16 cellular contexts compared by ENCODE assay signal in the genomic region with DNA sequence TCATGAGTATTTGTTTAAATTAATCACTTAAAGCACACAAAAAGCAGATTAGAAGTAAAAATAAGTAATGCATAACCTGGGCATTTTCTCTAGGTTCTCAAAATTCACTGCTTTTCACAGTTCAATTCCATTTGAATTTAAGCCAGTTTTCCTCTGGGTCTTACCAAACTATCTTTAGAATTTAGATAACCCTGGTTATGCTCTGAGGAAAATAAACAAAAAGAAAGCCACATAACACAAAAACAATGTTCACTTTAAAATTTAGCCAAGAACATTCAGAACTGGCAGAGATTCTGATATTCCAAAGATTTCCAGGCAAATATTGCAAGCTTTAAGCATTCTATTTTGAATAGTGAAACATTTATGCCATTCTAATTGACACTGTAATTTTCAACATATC. TPM values are rescaled to one million over a fixed set of nuclear protein-coding genes. Genes with fewer than 3 reads are reported as not detected.
DNase-seq lines count a peak whose midpoint lies in the region; ATAC-seq, FAIRE-seq and TF ChIP-seq lines count a peak whose summit lies in the region.
"Had no signal": no experiment of that assay in that cellular context is flagged by ENCODE, and none has a peak within 500 bp of the region (broad histone marks: within the 10 kb centered on the region; RNA-seq: fewer than 3 reads in every experiment).

No MANE protein-coding gene starts in this region.

- no peak for DNase-seq in right lobe of liver
- DNase-seq in HepG2 (ENCODE audit: low spot score): no peak
- no peak for DNase-seq in right cardiac atrium
- DNase-seq in testis: no peak
- no peak for DNase-seq in pons (ENCODE audit: low spot score)
- DNase-seq: CD4-positive, alpha-beta memory T cell; KG1; MV-4-11; NCI-H1694 treated with DMSO at 0.1 percent for 48 hours; NK-92 treated with Interleukin-12 subunit alpha and Interleukin-12 subunit beta, amount 100 ng/mL, for 24 hours; Peyer's patch had no signal

- H3K27me3 ChIP-seq in right lobe of liver (no peaks in the 10 kb centered on the region), HepG2 (ENCODE audit: control insufficient read depth in 1 of 2, insufficient read depth in 2 of 2, low read length in 2 of 2) (no peaks in the 10 kb centered on the region), right cardiac atrium (ENCODE audit: control insufficient read depth, insufficient read depth) (no peaks in the 10 kb centered on the region), testis (no peaks in the 10 kb centered on the region)
- H3K27me3 ChIP-seq: Peyer's patch had no signal

- no peaks in the 10 kb centered on the region for H3K4me1 Mint-ChIP-seq in activated T-helper 17 cell treated with anti-CD3 and anti-CD28 coated beads, Interleukin-2, amount 50 U/mL, for 72 hours
- H3K4me1 Mint-ChIP-seq: CD4-positive, alpha-beta memory T cell had no signal

- H3K4me3 Mint-ChIP-seq in activated T-helper 17 cell treated with anti-CD3 and anti-CD28 coated beads, Interleukin-2, amount 50 U/mL, for 72 hours: no peak overlapping the region
- H3K4me3 Mint-ChIP-seq: CD4-positive, alpha-beta memory T cell had no signal

- in situ Hi-C loops in HepG2 (cut with HindIII; ENCODE audit: extremely low pct_ligation_motif_present, low pct_unique_long_range_greater_than_20kb): loop anchor here (25.0 kb wide), 1 partner anchor 1189 kb away; no protein-coding TSS in a partner anchor

- TF ChIP-seq EP300 in HepG2 (IDR thresholded peaks at IDR 0.05; ENCODE audit: low read depth in 2 of 2, low read length in 2 of 2) (no peak), HepG2 (CRISPR knock-in tag; IDR thresholded peaks at IDR 0.05; ENCODE audit: borderline replicate concordance) (no peak)

- H3K9me3 Mint-ChIP-seq in activated T-helper 17 cell treated with anti-CD3 and anti-CD28 coated beads, Interleukin-2, amount 50 U/mL, for 72 hours: no peaks in the 10 kb centered on the region

- H3K79me2 ChIP-seq in HepG2 (ENCODE audit: insufficient read depth, low read length): no peaks in the 10 kb centered on the region

- TF ChIP-seq RAD21 in HepG2 (CRISPR knock-in tag; IDR thresholded peaks at IDR 0.05): no peak

- H3K4me2 ChIP-seq in HepG2 (ENCODE audit: low read depth, low read length): no peak overlapping the region

- H3K27me3 Mint-ChIP-seq in activated T-helper 17 cell treated with anti-CD3 and anti-CD28 coated beads, Interleukin-2, amount 50 U/mL, for 72 hours: peaks cover 5% of the 10 kb centered on the region

- no peaks in the 10 kb centered on the region for H3K36me3 Mint-ChIP-seq in activated T-helper 17 cell treated with anti-CD3 and anti-CD28 coated beads, Interleukin-2, amount 50 U/mL, for 72 hours (ENCODE audit: low read depth)
- H3K36me3 Mint-ChIP-seq: CD4-positive, alpha-beta memory T cell had no signal

- no TSS peak for BruUV-seq in HepG2 (replicated peaks; lab: Mats Ljungman, UMichigan)

- no peak for TF ChIP-seq CTCF in right lobe of liver (IDR thresholded peaks at IDR 0.05)
- TF ChIP-seq CTCF in HepG2 (CRISPR knock-in tag; IDR thresholded peaks at IDR 0.05): no peak
- no peak for TF ChIP-seq CTCF in testis (IDR thresholded peaks at IDR 0.05)

- no peaks in the 10 kb centered on the region for H3K36me3 ChIP-seq in right lobe of liver
- no peaks in the 10 kb centered on the region for H3K36me3 ChIP-seq in HepG2 (replicated peaks in 1 of 2; ENCODE audit: control insufficient read depth in 1 of 2, insufficient read depth in 2 of 2, low read length in 2 of 2)
- H3K36me3 ChIP-seq in testis (ENCODE audit: low read depth, missing control alignments): no peaks in the 10 kb centered on the region
- H3K36me3 ChIP-seq: Peyer's patch had no signal

- peak overlapping the region in 2 of 3 donors; percentile 9 to 44 for H3K27ac ChIP-seq in right lobe of liver
- no peak overlapping the region for H3K27ac ChIP-seq in HepG2 (ENCODE audit: extremely low read length, insufficient read depth, low read length)
- H3K27ac ChIP-seq in right cardiac atrium (ENCODE audit: low read length): no peak overlapping the region
- H3K27ac ChIP-seq in testis: peak overlapping the region; percentile 64 to 67
- H3K27ac ChIP-seq: Peyer's patch had no signal

- H2AFZ ChIP-seq in HepG2 (ENCODE audit: low read length): no peak overlapping the region

- FAIRE-seq in HepG2 (lab: Jason Lieb, UNC): no peak
- FAIRE-seq: GM12892, GM18507 had no signal

- H3K4me1 ChIP-seq in right lobe of liver: peaks cover 0 to 16% (median 4%) of the 10 kb centered on the region in 4 donors
- H3K4me1 ChIP-seq in HepG2 (ENCODE audit: insufficient read depth, low read length): no peaks in the 10 kb centered on the region
- H3K4me1 ChIP-seq in right cardiac atrium (ENCODE audit: control insufficient read depth, insufficient read depth, low read length): peaks cover 3% of the 10 kb centered on the region
- H3K4me1 ChIP-seq in testis: peaks cover 12% of the 10 kb centered on the region
- H3K4me1 ChIP-seq: Peyer's patch had no signal

- H3K27ac Mint-ChIP-seq in activated T-helper 17 cell treated with anti-CD3 and anti-CD28 coated beads, Interleukin-2, amount 50 U/mL, for 72 hours: no peak overlapping the region
- H3K27ac Mint-ChIP-seq: CD4-positive, alpha-beta memory T cell had no signal

- ATAC-seq in right lobe of liver (peak; percentile 54 to 77 (median 76)), HepG2 (no peak), right cardiac atrium (peak; percentile 40 to 65), GM21723 (IDR thresholded peaks at IDR 0.05; ENCODE audit: unreplicated experiment) (no peak), HG03097 (IDR thresholded peaks at IDR 0.05; ENCODE audit: low FRiP score, unreplicated experiment) (no peak)
- ATAC-seq in activated T-helper 17 cell treated with anti-CD3 and anti-CD28 coated beads, Interleukin-2, amount 50 U/mL, for 72 hours (replicated peaks): no peak

- TF ChIP-seq POLR2A in right lobe of liver (IDR thresholded peaks at IDR 0.05) (no peak), HepG2 (IDR thresholded peaks at IDR 0.05; ENCODE audit: insufficient read depth in 1 of 2, low read depth in 2 of 2, low read length in 2 of 2) (no peak), testis (IDR thresholded peaks at IDR 0.05) (no peak)

- H3K4me3 ChIP-seq in right lobe of liver (no peak overlapping the region), HepG2 (replicated peaks in 1 of 3; ENCODE audit: insufficient read depth in 1 of 3, low read depth in 2 of 3, low read length in 3 of 3) (no peak overlapping the region), right cardiac atrium (ENCODE audit: low read length) (no peak overlapping the region), testis (no peak overlapping the region)
- H3K4me3 ChIP-seq: Peyer's patch had no signal

- no peaks in the 10 kb centered on the region for H4K20me1 ChIP-seq in HepG2 (ENCODE audit: insufficient read depth, low read length)

- CTCF ChIA-PET in HepG2 (lab: Yijun Ruan, JAX; ENCODE audit: low intra/inter-chr PET ratio, low total read pairs): no interaction called here

- H3K9ac ChIP-seq in HepG2 (ENCODE audit: insufficient read depth, low read depth, low read length): no peak overlapping the region

- POLR2A ChIA-PET in HepG2 (lab: Yijun Ruan, JAX): no interaction called here

- H3K9me3 ChIP-seq in right lobe of liver (no peaks in the 10 kb centered on the region), HepG2 (ENCODE audit: low read length) (no peaks in the 10 kb centered on the region), right cardiac atrium (ENCODE audit: control insufficient read depth, low read length) (no peaks in the 10 kb centered on the region), testis (no peaks in the 10 kb centered on the region)
- H3K9me3 ChIP-seq: Peyer's patch had no signal

- intact Hi-C loops in right lobe of liver (cut with DNase I) (no loop called here), HepG2 (cut with micrococcal nuclease; ENCODE audit: unreplicated experiment) (no loop called here), right cardiac atrium (cut with DNase I) (no loop called here), testis (cut with DNase I; ENCODE audit: low total_unique reads) (no loop called here)

TF ChIP-seq in HepG2, 621 proteins besides CTCF, POLR2A, EP300 and RAD21 (continues in another document):
- TF ChIP-seq, protein P1, sequence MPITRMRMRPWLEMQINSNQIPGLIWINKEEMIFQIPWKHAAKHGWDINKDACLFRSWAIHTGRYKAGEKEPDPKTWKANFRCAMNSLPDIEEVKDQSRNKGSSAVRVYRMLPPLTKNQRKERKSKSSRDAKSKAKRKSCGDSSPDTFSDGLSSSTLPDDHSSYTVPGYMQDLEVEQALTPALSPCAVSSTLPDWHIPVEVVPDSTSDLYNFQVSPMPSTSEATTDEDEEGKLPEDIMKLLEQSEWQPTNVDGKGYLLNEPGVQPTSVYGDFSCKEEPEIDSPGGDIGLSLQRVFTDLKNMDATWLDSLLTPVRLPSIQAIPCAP (CRISPR knock-in tag; IDR thresholded peaks at IDR 0.05; ENCODE audit: low read depth): no peak

RNA-seq across cellular contexts. Expression of a gene that starts 50.7 kb away (rescaled TPM):
- total RNA-seq in right lobe of liver (1 to 10 TPM; 1.1 to 2.0 (median 1.3) TPM), HepG2 (2016; rRNA removed; fragmentation: Illumina TruSeq; extraction: Trizol) (not detected in 2 replicates), right cardiac atrium (10 to 100 TPM; 45.5 to 49.9 (median 48.0) TPM), testis (10 to 100 TPM; 12.5 to 15.3 TPM)
- total RNA-seq in HepG2 (2016; cell fraction: cytosol; rRNA removed; fragmentation: Illumina TruSeq; extraction: Trizol; ENCODE audit: low read depth): not detected in 2 replicates
- total RNA-seq in HepG2 (2016; cell fraction: insoluble cytoplasmic fraction; rRNA removed; fragmentation: Illumina TruSeq; extraction: Trizol): not detected in 2 replicates
- total RNA-seq in HepG2 (2016; cell fraction: membrane; rRNA removed; fragmentation: Illumina TruSeq; extraction: Trizol): not detected in 2 replicates
- total RNA-seq in HepG2 (2016; cell fraction: nucleus; rRNA removed; fragmentation: Illumina TruSeq; extraction: Trizol): not detected in 2 replicates
- polyA plus RNA-seq in HepG2 (2011; rRNA removed) (0.01 TPM in 1 of 2 replicates, not detected in the other), right cardiac atrium (16.6 TPM), testis (ENCODE audit: insufficient read depth, low read depth, low replicate concordance) (6.3 TPM)
- not detected in 2 replicates for polyA plus RNA-seq in HepG2 (2011; cell fraction: cytosol; rRNA removed)
- not detected in 2 replicates for polyA plus RNA-seq in HepG2 (2011; cell fraction: nucleus; rRNA removed)
- polyA plus RNA-seq in HepG2 (2012): not detected in 2 replicates
- polyA plus RNA-seq in HepG2 (2016; cell fraction: cytosol; fragmentation: Illumina TruSeq; extraction: Trizol; ENCODE audit: low read depth): not detected in 2 replicates
- polyA plus RNA-seq in HepG2 (2016; cell fraction: insoluble cytoplasmic fraction; fragmentation: Illumina TruSeq; extraction: Trizol; ENCODE audit: low read depth): not detected in 2 replicates
- polyA plus RNA-seq in HepG2 (2016; cell fraction: membrane; fragmentation: Illumina TruSeq; extraction: Trizol; ENCODE audit: low read depth): not detected in 2 replicates
- not detected in 2 replicates for polyA plus RNA-seq in HepG2 (2016; cell fraction: nucleus; fragmentation: Illumina TruSeq; extraction: Trizol; ENCODE audit: insufficient read depth, low read depth)
- polyA minus RNA-seq in HepG2 (2011; rRNA and poly(A)+ RNA removed; ENCODE audit: low replicate concordance): not detected in 2 replicates
- polyA minus RNA-seq in HepG2 (2011; cell fraction: cytosol; rRNA and poly(A)+ RNA removed): not detected in 2 replicates
- not detected in 2 replicates for polyA minus RNA-seq in HepG2 (2011; cell fraction: nucleus; rRNA and poly(A)+ RNA removed)
- total RNA-seq in activated T-helper 17 cell treated with anti-CD3 and anti-CD28 coated beads, Interleukin-2, amount 50 U/mL, for 72 hours: under 1 TPM in 1 of 2 donors, not detected in 1; 0.42 TPM
- polyA plus RNA-seq: CD4-positive, alpha-beta memory T cell had no signal

Comparison
In these comparisons a context has a peak if more than half of its experiments do, and no peak if none do; other contexts are left out.
1. ATAC-seq: peak in right lobe of liver (4 of 4) and right cardiac atrium (2 of 2); none in HepG2 (single experiment), GM21723 (single experiment), activated T-helper 17 cell treated with anti-CD3 and anti-CD28 coated beads, Interleukin-2, amount 50 U/mL, for 72 hours (single experiment) and HG03097 (single experiment).
2. H3K27ac ChIP-seq: peak in right lobe of liver (2 of 3) and testis (2 of 2); none in HepG2 (single experiment) and right cardiac atrium (single experiment).
3. RNA of a gene that starts 50.7 kb away (total RNA-seq): 45.5 to 49.9 TPM in right cardiac atrium and 12.5 to 15.3 TPM in testis; 1.1 to 2.0 TPM in right lobe of liver, 0.42 TPM in activated T-helper 17 cell treated with anti-CD3 and anti-CD28 coated beads, Interleukin-2, amount 50 U/mL, for 72 hours and not detected in HepG2; every median in the first group is over 4 times any median in the second.